ENCODE assay signal across 8 cellular contexts in genomic region chr2:216370961-216371633, GRCh38. TPM values are rescaled to one million over a fixed set of nuclear protein-coding genes. Genes with fewer than 3 reads are reported as not detected.
DNase-seq lines count a peak whose midpoint lies in the region; ATAC-seq and TF ChIP-seq lines count a peak whose summit lies in the region.

No MANE protein-coding gene starts in this region.

- H3K4me3 ChIP-seq in heart left ventricle (peak overlapping the region in 10 of 12 donors; percentile 2 to 46 (median 35)), thoracic aorta (peak overlapping the region; percentile 62)

- TF ChIP-seq POLR2A in heart left ventricle (IDR thresholded peaks at IDR 0.05), result no peak

- peaks cover 3% of the 10 kb centered on the region for H3K36me3 Mint-ChIP-seq in activated naive CD8-positive, alpha-beta T cell treated with anti-CD3 and anti-CD28 coated beads, Interleukin-2, amount 10 ng/mL, durations not matched to agents 7 days and 5 days
- peaks cover 0 to 11% (median 5%) of the 10 kb centered on the region in 3 donors for H3K36me3 Mint-ChIP-seq in naive thymus-derived CD8-positive, alpha-beta T cell

- H3K27me3 Mint-ChIP-seq in activated naive CD8-positive, alpha-beta T cell treated with anti-CD3 and anti-CD28 coated beads, Interleukin-2, amount 10 ng/mL, durations not matched to agents 7 days and 5 days, result peaks cover 69% of the 10 kb centered on the region
- peaks cover 34 to 69% (median 48%) of the 10 kb centered on the region in 5 donors for H3K27me3 Mint-ChIP-seq in naive thymus-derived CD8-positive, alpha-beta T cell

- H3K9me3 ChIP-seq in heart left ventricle (no peaks in the 10 kb centered on the region), thoracic aorta (no peaks in the 10 kb centered on the region)

- H3K27ac ChIP-seq in heart left ventricle (no peak overlapping the region), thoracic aorta (no peak overlapping the region)

- intact Hi-C loops in heart left ventricle (cut with DNase I) (no loop called here), Right ventricle myocardium inferior (cut with DNase I) (no loop called here)

- POLR2A ChIA-PET in activated naive CD8-positive, alpha-beta T cell treated with anti-CD3 and anti-CD28 coated beads, Interleukin-2, amount 10 ng/mL, durations not matched to agents 7 days and 5 days (lab: Charles Lee), result interaction anchor here (1.7 kb wide), 1 partner anchor 18 kb away, joined by 6 read pairs; no protein-coding TSS in a partner anchor
- POLR2A ChIA-PET in naive thymus-derived CD8-positive, alpha-beta T cell (lab: Charles Lee), result interaction anchor here (1.6 kb wide), 1 partner anchor 11 kb away, joined by 3 read pairs; no protein-coding TSS in a partner anchor

- TF ChIP-seq CTCF in heart left ventricle (IDR thresholded peaks at IDR 0.05) (no peak), thoracic aorta (IDR thresholded peaks at IDR 0.05) (no peak)

- peak overlapping the region; percentile 41 for H3K4me3 Mint-ChIP-seq in activated naive CD8-positive, alpha-beta T cell treated with anti-CD3 and anti-CD28 coated beads, Interleukin-2, amount 10 ng/mL, durations not matched to agents 7 days and 5 days
- H3K4me3 Mint-ChIP-seq in naive thymus-derived CD8-positive, alpha-beta T cell, result peak overlapping the region in 5 of 10 donors; percentile 35 to 80 (median 63)

- WGBS in heart left ventricle, 4 donors, result 1 to 3% (median 2%) methylated on average over 18 to 45 of the region's 45 CpGs

- H3K9me3 Mint-ChIP-seq in activated naive CD8-positive, alpha-beta T cell treated with anti-CD3 and anti-CD28 coated beads, Interleukin-2, amount 10 ng/mL, durations not matched to agents 7 days and 5 days, result no peaks in the 10 kb centered on the region
- peaks cover 0 to 15% (median 0%) of the 10 kb centered on the region in 9 donors for H3K9me3 Mint-ChIP-seq in naive thymus-derived CD8-positive, alpha-beta T cell

- H3K36me3 ChIP-seq in heart left ventricle (no peaks in the 10 kb centered on the region), thoracic aorta (no peaks in the 10 kb centered on the region)

- no peak for DNase-seq in heart left ventricle
- no peak for DNase-seq in Right ventricle myocardium inferior (ENCODE audit: missing footprints)
- no peak for DNase-seq in activated naive CD8-positive, alpha-beta T cell treated with anti-CD3 and anti-CD28 coated beads, Interleukin-2, amount 10 ng/mL, durations not matched to agents 7 days and 5 days
- DNase-seq in iPS-NIHi11 (ENCODE audit: low spot score), result peak; percentile 60
- DNase-seq in thoracic aorta (ENCODE audit: low spot score), result no peak
- no peak for DNase-seq in naive thymus-derived CD8-positive, alpha-beta T cell
- DNase-seq in activated T-cell treated with anti-CD3 and anti-CD28 coated beads, Interleukin-2, amount 50 U/mL, for 48 hours, result no peak

- H3K4me1 ChIP-seq in heart left ventricle, result peaks cover 0 to 22% (median 13%) of the 10 kb centered on the region in 12 donors
- H3K4me1 ChIP-seq in thoracic aorta (ENCODE audit: control insufficient read depth in 1 of 2, low read depth in 2 of 2), result peaks cover 9 to 16% of the 10 kb centered on the region in 2 donors

- H3K27me3 ChIP-seq in heart left ventricle (peaks cover 8 to 68% (median 29%) of the 10 kb centered on the region in 9 donors), thoracic aorta (replicated peaks; ENCODE audit: insufficient read depth) (no peaks in the 10 kb centered on the region)

- peaks cover 9% of the 10 kb centered on the region for H3K4me1 Mint-ChIP-seq in activated naive CD8-positive, alpha-beta T cell treated with anti-CD3 and anti-CD28 coated beads, Interleukin-2, amount 10 ng/mL, durations not matched to agents 7 days and 5 days
- H3K4me1 Mint-ChIP-seq in naive thymus-derived CD8-positive, alpha-beta T cell, result peaks cover 17 to 20% (median 19%) of the 10 kb centered on the region in 4 donors

- H3K27ac Mint-ChIP-seq in activated naive CD8-positive, alpha-beta T cell treated with anti-CD3 and anti-CD28 coated beads, Interleukin-2, amount 10 ng/mL, durations not matched to agents 7 days and 5 days, result no peak overlapping the region
- peak overlapping the region in 2 of 10 donors; percentile 14 to 22 for H3K27ac Mint-ChIP-seq in naive thymus-derived CD8-positive, alpha-beta T cell

- ATAC-seq in heart left ventricle (no peak), Right ventricle myocardium inferior (no peak), thoracic aorta (ENCODE audit: insufficient number of reproducible peaks, low FRiP score, low read depth) (no peak), GM21786 (IDR thresholded peaks at IDR 0.05; ENCODE audit: unreplicated experiment) (no peak)
- ATAC-seq in activated naive CD8-positive, alpha-beta T cell treated with anti-CD3 and anti-CD28 coated beads, Interleukin-2, amount 10 ng/mL, durations not matched to agents 7 days and 5 days (ENCODE audit: low read depth), result no peak
- ATAC-seq in naive thymus-derived CD8-positive, alpha-beta T cell, result no peak

RNA-seq across cellular contexts. Expression of gene MARCHF4, which starts 1.2 kb away (rescaled TPM):
- under 1 TPM in 4 of 9 donors, not detected in 5; 0.10 to 0.56 (median 0.17) TPM for total RNA-seq in heart left ventricle
- under 1 TPM in 1 of 2 donors, not detected in 1; 0.01 TPM for polyA plus RNA-seq in heart left ventricle
- total RNA-seq in Right ventricle myocardium inferior, result 0.08 TPM
- not detected for total RNA-seq in activated naive CD8-positive, alpha-beta T cell treated with anti-CD3 and anti-CD28 coated beads, Interleukin-2, amount 10 ng/mL, durations not matched to agents 7 days and 5 days
- total RNA-seq in thoracic aorta, result under 1 TPM in 1 of 2 donors, not detected in 1; 0.14 TPM
- total RNA-seq in naive thymus-derived CD8-positive, alpha-beta T cell, result not detected
- polyA plus RNA-seq in naive thymus-derived CD8-positive, alpha-beta T cell, result not detected

RNA-seq across cellular contexts. Expression of gene SMARCAL1, which starts 41.2 kb away (rescaled TPM):
- total RNA-seq in heart left ventricle, result 10 to 100 TPM in 7 of 9 donors, 1 to 10 TPM in 2; 5.5 to 17.1 (median 11.5) TPM
- polyA plus RNA-seq in heart left ventricle, result 1 to 10 TPM; 5.0 to 5.9 TPM
- 10.5 TPM for total RNA-seq in Right ventricle myocardium inferior
- 10 to 100 TPM; 24.5 to 25.7 TPM for total RNA-seq in activated naive CD8-positive, alpha-beta T cell treated with anti-CD3 and anti-CD28 coated beads, Interleukin-2, amount 10 ng/mL, durations not matched to agents 7 days and 5 days
- 10 to 100 TPM; 22.1 to 28.4 TPM for total RNA-seq in thoracic aorta
- 10 to 100 TPM; 22.2 to 22.5 TPM for total RNA-seq in naive thymus-derived CD8-positive, alpha-beta T cell
- 10 to 100 TPM; 18.7 to 22.0 (median 19.4) TPM for polyA plus RNA-seq in naive thymus-derived CD8-positive, alpha-beta T cell
